Comparison of ENCODE assay signal across 1 cellular context in genomic region chr13:50401721-50402510, GRCh38.
TF ChIP-seq lines count a peak whose summit lies in the region.

No MANE protein-coding gene starts in this region.

TF ChIP-seq in HEK293, 187 proteins besides CTCF, POLR2A, EP300 and RAD21 (continued from another document and continues in another):
- TF ChIP-seq ZNF518A (tag by site-specific recombination; conservative IDR thresholded peaks at IDR 0.05; ENCODE audit: low read depth), result no peak
- TF ChIP-seq ZNF280D (tag by site-specific recombination; IDR thresholded peaks at IDR 0.05), result no peak
- TF ChIP-seq ZBTB8A (tag by site-specific recombination; IDR thresholded peaks at IDR 0.05), result no peak
- no peak for TF ChIP-seq ZNF473 (tag by site-specific recombination; IDR thresholded peaks at IDR 0.05)
- TF ChIP-seq ZNF366 (tag by site-specific recombination; conservative IDR thresholded peaks at IDR 0.05), result no peak; the same call in 1 of the 2 replicates
- TF ChIP-seq KLF8 (tag by site-specific recombination; IDR thresholded peaks at IDR 0.05), result no peak
- TF ChIP-seq IKZF3 (tag by site-specific recombination; IDR thresholded peaks at IDR 0.05), result peak; percentile 12; the same call in 1 of the 2 replicates
- no peak for TF ChIP-seq ZNF18 (tag by site-specific recombination; IDR thresholded peaks at IDR 0.05)
- TF ChIP-seq ZNF658 (tag by site-specific recombination; IDR thresholded peaks at IDR 0.05), result no peak
- TF ChIP-seq ZNF677 (tag by site-specific recombination; IDR thresholded peaks at IDR 0.05), result no peak
- TF ChIP-seq ZNF19 (tag by site-specific recombination; IDR thresholded peaks at IDR 0.05; ENCODE audit: low read depth), result no peak
- TF ChIP-seq ZNF692 (tag by site-specific recombination; IDR thresholded peaks at IDR 0.05), result no peak
- TF ChIP-seq ZFP41 (tag by site-specific recombination; IDR thresholded peaks at IDR 0.05; ENCODE audit: borderline replicate concordance), result no peak
- TF ChIP-seq ELK4 (IDR thresholded peaks at IDR 0.05; ENCODE audit: borderline replicate concordance, low read depth, low read length), result no peak
- TF ChIP-seq AEBP2 (tag by site-specific recombination; IDR thresholded peaks at IDR 0.05; ENCODE audit: borderline replicate concordance), result no peak
- TF ChIP-seq ZNF280C (tag by site-specific recombination; IDR thresholded peaks at IDR 0.05), result no peak
- no peak for TF ChIP-seq HIC1 (tag by site-specific recombination; IDR thresholded peaks at IDR 0.05)
- no peak for TF ChIP-seq ZFP37 (tag by site-specific recombination; IDR thresholded peaks at IDR 0.05)
- TF ChIP-seq ZNF610 (tag by site-specific recombination; IDR thresholded peaks at IDR 0.05; ENCODE audit: borderline replicate concordance), result no peak
- TF ChIP-seq TRIM28 (IDR thresholded peaks at IDR 0.05; ENCODE audit: borderline replicate concordance, low read length), result no peak
- TF ChIP-seq YY1 (tag by site-specific recombination; IDR thresholded peaks at IDR 0.05), result no peak
- TF ChIP-seq ZNF654 (tag by site-specific recombination; IDR thresholded peaks at IDR 0.05; ENCODE audit: low read depth), result no peak
- TF ChIP-seq ZNF26 (tag by site-specific recombination; IDR thresholded peaks at IDR 0.05), result no peak
- TF ChIP-seq ZNF549 (tag by site-specific recombination; IDR thresholded peaks at IDR 0.05), result no peak
- 0 out of 2 replicates have a peak, but pooled peaks have one; percentile 28 for TF ChIP-seq ZNF843 (tag by site-specific recombination; IDR thresholded peaks at IDR 0.05)
- TF ChIP-seq ZNF16 (tag by site-specific recombination; IDR thresholded peaks at IDR 0.05; ENCODE audit: low read depth), result no peak
- TF ChIP-seq ZNF621 (tag by site-specific recombination; IDR thresholded peaks at IDR 0.05), result no peak
- peak; percentile 72; the same call in 1 of the 2 replicates for TF ChIP-seq ZNF184 (tag by site-specific recombination; IDR thresholded peaks at IDR 0.05)
- TF ChIP-seq ZNF544 (tag by site-specific recombination; IDR thresholded peaks at IDR 0.05), result no peak
- TF ChIP-seq ZNF555 (tag by site-specific recombination; conservative IDR thresholded peaks at IDR 0.05), result no peak
- TF ChIP-seq ZNF76 (tag by site-specific recombination; IDR thresholded peaks at IDR 0.05; ENCODE audit: borderline replicate concordance, low read depth), result no peak
- TF ChIP-seq GFI1B (tag by site-specific recombination; IDR thresholded peaks at IDR 0.05), result no peak
- no peak for TF ChIP-seq ZNF302 (tag by site-specific recombination; IDR thresholded peaks at IDR 0.05; ENCODE audit: low read depth)
- TF ChIP-seq ZNF37A (tag by site-specific recombination; IDR thresholded peaks at IDR 0.05), result no peak
- TF ChIP-seq ZNF624 (tag by site-specific recombination; IDR thresholded peaks at IDR 0.05), result no peak
- TF ChIP-seq KLF1 (tag by site-specific recombination; IDR thresholded peaks at IDR 0.05), result no peak
- no peak for TF ChIP-seq ZNF48 (tag by site-specific recombination; IDR thresholded peaks at IDR 0.05)
- TF ChIP-seq FEZF1 (tag by site-specific recombination; IDR thresholded peaks at IDR 0.05), result peak; percentile 34
- no peak for TF ChIP-seq ZNF548 (tag by site-specific recombination; IDR thresholded peaks at IDR 0.05)
- no peak; the same call in 1 of the 2 replicates for TF ChIP-seq BCL11A (tag by site-specific recombination; IDR thresholded peaks at IDR 0.05; ENCODE audit: low read depth)
